ENCODE assay signal across 23 cellular contexts in genomic region chr12:3187846-3188755, GRCh38.
DNase-seq lines count a peak whose midpoint lies in the region; TF ChIP-seq lines count a peak whose summit lies in the region.
"Had no signal": no experiment of that assay in that cellular context is flagged by ENCODE, and none has a peak within 500 bp of the region (broad histone marks: within the 10 kb centered on the region; RNA-seq: fewer than 3 reads in every experiment).

No MANE protein-coding gene starts in this region.

- peaks cover 40% of the 10 kb centered on the region; the same call in 1 of the 2 replicates for H4K20me1 ChIP-seq in SK-N-SH (ENCODE audit: insufficient read depth)
- H4K20me1 ChIP-seq in mammary epithelial cell (ENCODE audit: insufficient read depth, low read length), result no peaks in the 10 kb centered on the region

- no peaks in the 10 kb centered on the region for H3K27me3 ChIP-seq in SK-N-SH (ENCODE audit: insufficient read depth)
- H3K27me3 ChIP-seq in mammary epithelial cell (ENCODE audit: insufficient read depth, low read length), result no peaks in the 10 kb centered on the region
- H3K27me3 ChIP-seq: foreskin keratinocyte, hepatocyte, tibial nerve had no signal

- WGBS in SK-N-SH (ENCODE audit: low lambda C conversion rate), result 85% methylated on average over 15 of the region's 17 CpGs
- 89% methylated on average over 10 of the region's 17 CpGs for WGBS in mammary epithelial cell (ENCODE audit: low coverage, missing lambda C conversion rate)

- no TSS peak for BruUV-seq in mammary epithelial cell (replicated peaks; lab: Mats Ljungman, UMichigan)

- H3K9ac ChIP-seq in SK-N-SH (no peak overlapping the region), mammary epithelial cell (ENCODE audit: insufficient read depth, low read length) (no peak overlapping the region)

- no peaks in the 10 kb centered on the region for H3F3A ChIP-seq in SK-N-SH (replicated peaks; ENCODE audit: insufficient read depth)

- TF ChIP-seq EP300 in SK-N-SH (IDR thresholded peaks at IDR 0.05; ENCODE audit: borderline replicate concordance in 1 of 2, low read depth in 1 of 2, low read length in 1 of 2), result no peak

- H3K9me3 ChIP-seq in SK-N-SH (no peaks in the 10 kb centered on the region), mammary epithelial cell (replicated peaks; ENCODE audit: insufficient read depth, low read length) (no peaks in the 10 kb centered on the region)
- H3K9me3 ChIP-seq: tibial nerve had no signal

- H3K27ac ChIP-seq in caudate nucleus (ENCODE audit: low read depth, low read length), result no peak overlapping the region
- H3K27ac ChIP-seq in SK-N-SH (ENCODE audit: low read depth in 2 of 2, low read length in 1 of 2), result no peak overlapping the region
- no peak overlapping the region for H3K27ac ChIP-seq in mammary epithelial cell (ENCODE audit: insufficient read depth, low read depth, low read length)
- H3K27ac ChIP-seq: foreskin keratinocyte, hepatocyte, tibial nerve had no signal

- TF ChIP-seq CTCF in SK-N-SH (IDR thresholded peaks at IDR 0.05) (no peak), mammary epithelial cell (conservative IDR thresholded peaks at IDR 0.05 in 1 of 2, IDR thresholded peaks at IDR 0.05 in 1 of 2; ENCODE audit: extremely low read depth in 1 of 2, insufficient read depth in 1 of 2, low read depth in 1 of 2, low read length in 2 of 2) (no peak)

- DNase-seq in DMS53 (lab: John Stamatoyannopoulos, UW) (peak; percentile 68), DMS53 treated with DMSO at 0.1 percent for 48 hours (lab: John Stamatoyannopoulos, UW; ENCODE audit: unreplicated experiment) (no peak), COLO668 (lab: John Stamatoyannopoulos, UW; ENCODE audit: unreplicated experiment) (peak; percentile 28), NCI-H69 (lab: John Stamatoyannopoulos, UW) (peak; percentile 86), caudate nucleus (lab: John Stamatoyannopoulos, UW) (peak in 31 of 61 donors; percentile 12 to 83 (median 36)), SK-N-SH (no peak), mammary epithelial cell (no peak), UCSD-AML1 (lab: John Stamatoyannopoulos, UW; ENCODE audit: unreplicated experiment) (no peak)
- DNase-seq: 8988T; activated CD4-positive, alpha-beta memory T cell treated with anti-CD3 and anti-CD28 coated beads, Interleukin-2, amount 10 ng/mL, durations not matched to agents 7 days and 5 days; CD4-positive, CD25-positive, alpha-beta regulatory T cell; central memory CD4-positive, alpha-beta T cell; endodermal cell; foreskin keratinocyte; GDM1; H9; immature natural killer cell; left ventricle myocardium superior; naive thymus-derived CD4-positive, alpha-beta T cell; NCI-H1092; NCI-H446 had no signal

- TF ChIP-seq RAD21 in SK-N-SH (IDR thresholded peaks at IDR 0.05; ENCODE audit: low read length), result no peak

- in situ Hi-C loops in mammary epithelial cell (cut with MboI; ENCODE audit: low sequenced_read_pairs in 2 of 2), result no loop called here

- H3K79me2 ChIP-seq in SK-N-SH (ENCODE audit: insufficient read depth) (0 out of 2 replicates have a peak, but pooled peaks cover 4% of the 10 kb centered on the region), mammary epithelial cell (ENCODE audit: insufficient read depth, low read length) (peaks cover 38% of the 10 kb centered on the region)
- H3K79me2 ChIP-seq: hepatocyte had no signal

- no peak overlapping the region for H3K4me3 ChIP-seq in SK-N-SH (ENCODE audit: low read depth in 2 of 2, low read length in 1 of 2)
- no peak overlapping the region for H3K4me3 ChIP-seq in mammary epithelial cell (replicated peaks in 1 of 3; ENCODE audit: insufficient read depth in 1 of 3, low read depth in 2 of 3, low read length in 3 of 3)
- H3K4me3 ChIP-seq: hepatocyte, tibial nerve had no signal

- H3K36me3 ChIP-seq in SK-N-SH (replicated peaks in 1 of 2; ENCODE audit: control insufficient read depth in 1 of 2, insufficient read depth in 2 of 2, low read length in 1 of 2) (no peaks in the 10 kb centered on the region), mammary epithelial cell (ENCODE audit: insufficient read depth, low read length) (no peaks in the 10 kb centered on the region)
- H3K36me3 ChIP-seq: tibial nerve had no signal

- POLR2A ChIA-PET in SK-N-SH (lab: Yijun Ruan, JAX), result no interaction called here

- H2AFZ ChIP-seq in SK-N-SH (ENCODE audit: low read depth) (no peak overlapping the region), mammary epithelial cell (ENCODE audit: low read depth, low read length) (no peak overlapping the region)
- H2AFZ ChIP-seq: hepatocyte had no signal

- H3K4me2 ChIP-seq in SK-N-SH (no peak overlapping the region), mammary epithelial cell (ENCODE audit: insufficient read depth, low read depth, low read length) (no peak overlapping the region)
- H3K4me2 ChIP-seq: hepatocyte had no signal

- no peaks in the 10 kb centered on the region for H3K9me2 ChIP-seq in SK-N-SH

- dilution Hi-C loops in mammary epithelial cell (cut with HindIII; ENCODE audit: low sequenced_read_pairs), result no loop called here

- intact Hi-C loops in mammary epithelial cell (cut with micrococcal nuclease), result no loop called here

- H3K4me1 ChIP-seq in SK-N-SH (ENCODE audit: control insufficient read depth in 1 of 2, insufficient read depth in 2 of 2, low read depth in 1 of 2, low read length in 1 of 2), result peaks cover 15 to 21% of the 10 kb centered on the region in 2 experiments; a peak in 3 of 4 replicates
- peaks cover 9% of the 10 kb centered on the region for H3K4me1 ChIP-seq in mammary epithelial cell (ENCODE audit: insufficient read depth, low read length)
- H3K4me1 ChIP-seq: foreskin keratinocyte had no signal

- CTCF ChIA-PET in SK-N-SH (lab: Yijun Ruan, JAX) (interaction anchor here (0.9 to 3.6 kb wide), 4 partner anchors 15 to 87 kb away, joined by 3 to 19 read pairs (median 10); no protein-coding TSS in a partner anchor), mammary epithelial cell (lab: Charles Lee; ENCODE audit: low non-redundant PET) (no interaction called here)

TF ChIP-seq in SK-N-SH, 30 proteins besides CTCF, POLR2A, EP300 and RAD21:
- TF ChIP-seq POLR2AphosphoS5 (IDR thresholded peaks at IDR 0.05; ENCODE audit: low read depth, low read length) (no peak), PBX3 (IDR thresholded peaks at IDR 0.05) (no peak), NRF1 (IDR thresholded peaks at IDR 0.05; ENCODE audit: low read depth, low read length) (no peak), SIN3A (IDR thresholded peaks at IDR 0.05; ENCODE audit: borderline replicate concordance, low read depth, low read length) (no peak), GATA2 (CRISPR knock-in tag; IDR thresholded peaks at IDR 0.05) (no peak), TEAD4 (IDR thresholded peaks at IDR 0.05; ENCODE audit: borderline replicate concordance, insufficient read depth) (no peak), RXRA (IDR thresholded peaks at IDR 0.05; ENCODE audit: borderline replicate concordance, low read depth) (no peak), RCOR1 (IDR thresholded peaks at IDR 0.05; ENCODE audit: low read length) (no peak), TCF12 (IDR thresholded peaks at IDR 0.05) (no peak)
- TF ChIP-seq, protein P1, sequence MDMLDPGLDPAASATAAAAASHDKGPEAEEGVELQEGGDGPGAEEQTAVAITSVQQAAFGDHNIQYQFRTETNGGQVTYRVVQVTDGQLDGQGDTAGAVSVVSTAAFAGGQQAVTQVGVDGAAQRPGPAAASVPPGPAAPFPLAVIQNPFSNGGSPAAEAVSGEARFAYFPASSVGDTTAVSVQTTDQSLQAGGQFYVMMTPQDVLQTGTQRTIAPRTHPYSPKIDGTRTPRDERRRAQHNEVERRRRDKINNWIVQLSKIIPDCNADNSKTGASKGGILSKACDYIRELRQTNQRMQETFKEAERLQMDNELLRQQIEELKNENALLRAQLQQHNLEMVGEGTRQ (IDR thresholded peaks at IDR 0.05; ENCODE audit: borderline replicate concordance, low read depth, low read length), result no peak
- TF ChIP-seq, protein P2, sequence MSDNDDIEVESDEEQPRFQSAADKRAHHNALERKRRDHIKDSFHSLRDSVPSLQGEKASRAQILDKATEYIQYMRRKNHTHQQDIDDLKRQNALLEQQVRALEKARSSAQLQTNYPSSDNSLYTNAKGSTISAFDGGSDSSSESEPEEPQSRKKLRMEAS (IDR thresholded peaks at IDR 0.05; ENCODE audit: low read depth), result no peak

Comparison
In these comparisons a context has a peak if more than half of its experiments do, and no peak if none do; other contexts are left out.
1. DNase-seq: peak in DMS53 (single experiment), COLO668 (single experiment), NCI-H69 (single experiment) and caudate nucleus (31 of 61); none in DMS53 treated with DMSO at 0.1 percent for 48 hours (single experiment), SK-N-SH (single experiment), mammary epithelial cell (single experiment) and UCSD-AML1 (single experiment).